Comparison of ENCODE assay signal across 19 cellular contexts in genomic region chr1:36560177-36560576, GRCh38.
"Had no signal": no experiment of that assay in that cellular context is flagged by ENCODE, and none has a peak within 500 bp of the region (broad histone marks: within the 10 kb centered on the region; RNA-seq: fewer than 3 reads in every experiment).

No MANE protein-coding gene starts in this region.

- H3K9me3 ChIP-seq: colonic mucosa, esophagus muscularis mucosa, gastroesophageal sphincter, neutrophil, right atrium auricular region, stomach had no signal

- H3K4me1 ChIP-seq: colonic mucosa, esophagus muscularis mucosa, gastroesophageal sphincter, right atrium auricular region, stomach had no signal

- H3K27ac ChIP-seq: colonic mucosa, epithelial cell of prostate, esophagus muscularis mucosa, gastroesophageal sphincter, neutrophil, right atrium auricular region, stomach had no signal

- FAIRE-seq: small intestine, urothelium cell line had no signal

- H3K4me3 ChIP-seq: colonic mucosa, esophagus muscularis mucosa, gastroesophageal sphincter, right atrium auricular region, stomach had no signal

- DNase-seq: colonic mucosa; effector memory CD4-positive, alpha-beta T cell; hippocampal formation; kidney glomerular epithelial cell; mesendoderm; naive thymus-derived CD4-positive, alpha-beta T cell; nephron progenitor cell; small intestine; stimulated activated CD4-positive, alpha-beta T cell treated with anti-CD3 and anti-CD28 coated beads, Interleukin-12 subunit alpha, Interleukin-12 subunit beta, amount 100 ng/mL, for 4 hours; stimulated activated naive CD4-positive, alpha-beta T cell; stomach; substantia nigra; trophoblast cell had no signal

- H3K36me3 ChIP-seq: colonic mucosa, esophagus muscularis mucosa, gastroesophageal sphincter, neutrophil, right atrium auricular region, stomach had no signal

- H3K27me3 ChIP-seq: colonic mucosa, right atrium auricular region had no signal

- ATAC-seq: gastroesophageal sphincter; naive thymus-derived CD4-positive, alpha-beta T cell had no signal
